ENCODE assay signal across 7 cellular contexts in the genomic region with DNA sequence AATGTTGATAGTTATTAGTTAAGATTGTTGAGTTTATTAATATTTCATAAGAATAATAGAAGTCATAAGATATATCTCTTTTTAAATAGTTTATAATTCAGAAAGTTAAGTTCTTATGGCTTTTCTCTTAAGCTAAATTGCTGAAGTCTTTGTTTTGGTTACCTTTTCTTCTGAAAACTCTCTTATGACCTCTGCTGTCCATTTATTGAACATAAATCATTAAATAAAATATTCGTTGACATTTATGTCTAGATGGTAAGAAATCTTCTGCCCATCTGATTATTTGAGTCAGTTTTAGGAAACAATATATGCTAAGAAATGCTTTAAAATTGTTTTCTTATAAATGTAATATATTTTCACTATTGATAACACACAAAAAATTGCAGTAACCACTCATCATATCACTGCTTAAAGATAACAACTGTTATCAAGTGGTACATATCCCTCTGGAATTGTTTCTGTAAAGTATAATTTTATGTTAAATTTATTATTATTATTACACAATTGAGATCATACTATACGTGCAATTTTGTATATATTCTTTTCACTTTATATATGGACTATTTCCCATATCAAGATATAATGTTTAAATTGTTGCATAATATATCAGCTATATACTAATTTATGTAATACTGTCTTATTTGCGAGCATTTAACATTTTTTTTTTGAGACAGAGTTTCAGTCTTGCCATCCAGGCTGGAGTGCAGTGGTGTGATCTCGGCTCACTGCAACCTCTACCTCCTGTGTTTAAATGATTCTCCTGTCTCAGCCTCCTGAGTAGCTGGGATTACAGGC. TPM values are rescaled to one million over a fixed set of nuclear protein-coding genes. Genes with fewer than 3 reads are reported as not detected.
DNase-seq lines count a peak whose midpoint lies in the region; ATAC-seq, FAIRE-seq and TF ChIP-seq lines count a peak whose summit lies in the region.
"Not testable (repeated sequence)": the region's sequence is repeated elsewhere in the genome, so short reads cannot be mapped to it uniquely, and the experiment has no call there.

No MANE protein-coding gene starts in this region.

- in situ Hi-C loops in K562 (cut with MboI); HepG2 (cut with HindIII; ENCODE audit: extremely low pct_ligation_motif_present, low pct_unique_long_range_greater_than_20kb): not testable (repeated sequence)

- BruUV-seq in K562 (replicated peaks; lab: Mats Ljungman, UMichigan); HepG2 (replicated peaks; lab: Mats Ljungman, UMichigan): not testable (repeated sequence)

- POLR2A ChIA-PET in K562 (lab: Yijun Ruan, JAX); HepG2 (lab: Yijun Ruan, JAX): not testable (repeated sequence)

- not testable (repeated sequence) for H3K27me3 ChIP-seq in K562 (ENCODE audit: control insufficient read depth in 2 of 2, insufficient read depth in 2 of 2, low read length in 2 of 2); HepG2 (ENCODE audit: control insufficient read depth in 1 of 2, insufficient read depth in 2 of 2, low read length in 2 of 2)

- H4K20me1 ChIP-seq in K562 (replicated peaks; ENCODE audit: control insufficient read depth, insufficient read depth, low read length); HepG2 (ENCODE audit: insufficient read depth, low read length): not testable (repeated sequence)

- not testable (repeated sequence) for H3K4me3 ChIP-seq in K562; fibroblast of mammary gland (ENCODE audit: control insufficient read depth, low read depth, low read length); HepG2 (replicated peaks in 1 of 3; ENCODE audit: insufficient read depth in 1 of 3, low read depth in 2 of 3, low read length in 3 of 3)

- not testable (repeated sequence) for H3K9ac ChIP-seq in K562 (ENCODE audit: insufficient read depth in 1 of 2, low read depth in 2 of 2, low read length in 2 of 2); HepG2 (ENCODE audit: insufficient read depth, low read depth, low read length)

- peaks cover 14% of the 10 kb centered on the region for H3K79me2 ChIP-seq in K562 (ENCODE audit: control insufficient read depth, insufficient read depth, low read length)
- not testable (repeated sequence) for H3K79me2 ChIP-seq in HepG2 (ENCODE audit: insufficient read depth, low read length)

- CTCF ChIA-PET in K562 (lab: Yijun Ruan, JAX; ENCODE audit: low intra/inter-chr PET ratio); HepG2 (lab: Yijun Ruan, JAX; ENCODE audit: low intra/inter-chr PET ratio, low total read pairs): not testable (repeated sequence)

- H3K36me3 ChIP-seq in K562 (ENCODE audit: control insufficient read depth, insufficient read depth, low read length); HepG2 (replicated peaks in 1 of 2; ENCODE audit: control insufficient read depth in 1 of 2, insufficient read depth in 2 of 2, low read length in 2 of 2): not testable (repeated sequence)

- peak; percentile 90 for FAIRE-seq in RCC 7860 (lab: Jason Lieb, UNC)
- not testable (repeated sequence) for FAIRE-seq in K562 (lab: Jason Lieb, UNC); HepG2 (lab: Jason Lieb, UNC)

- not testable (repeated sequence) for H3K9me1 ChIP-seq in K562 (ENCODE audit: control insufficient read depth, insufficient read depth, low read length)

- intact Hi-C loops in K562 (cut with micrococcal nuclease) (loop anchor here (5.0 kb wide), 1 partner anchor 227 kb away; no protein-coding TSS in a partner anchor), HepG2 (cut with micrococcal nuclease; ENCODE audit: unreplicated experiment) (loop anchor here (10.0 kb wide), 1 partner anchor 319 kb away; no protein-coding TSS in a partner anchor)

- DNase-seq in COLO829 (ENCODE audit: low spot score): peak; percentile 8
- DNase-seq in HT1080 (ENCODE audit: low read depth): peak; percentile 27
- DNase-seq in NCI-H1694 treated with DMSO at 0.1 percent for 48 hours (lab: John Stamatoyannopoulos, UW): peak; percentile 13
- DNase-seq in RCC 7860 (ENCODE audit: low spot score); K562 (ENCODE audit: extremely low read depth in 1 of 4, low spot score in 3 of 4); HepG2 (ENCODE audit: low spot score): not testable (repeated sequence)
- DNase-seq in fibroblast of mammary gland (ENCODE audit: low read depth): peak; percentile 14

- H2AFZ ChIP-seq in K562 (ENCODE audit: low read depth, low read length); HepG2 (ENCODE audit: low read length): not testable (repeated sequence)

- not testable (repeated sequence) for H3K9me3 ChIP-seq in K562 (replicated peaks; ENCODE audit: control insufficient read depth, insufficient read depth, low read depth, low read length); HepG2 (ENCODE audit: low read length)

- peak in 1 of 3 experiments; percentile 35; a peak in 2 of 6 replicates for TF ChIP-seq CTCF in K562 (IDR thresholded peaks at IDR 0.05 in 2 of 3, conservative IDR thresholded peaks at IDR 0.05 in 1 of 3; ENCODE audit: insufficient read depth in 2 of 3, low read depth in 1 of 3, low read length in 3 of 3)
- not testable (repeated sequence) for TF ChIP-seq CTCF in fibroblast of mammary gland (conservative IDR thresholded peaks at IDR 0.05; ENCODE audit: control insufficient read depth, insufficient read depth, low read depth, low read length); HepG2 (CRISPR knock-in tag; IDR thresholded peaks at IDR 0.05)

- 26% methylated on average over 4 of the region's 4 CpGs for WGBS in K562 (ENCODE audit: insufficient coverage, low coverage, missing lambda C conversion rate)
- 9% methylated on average over 4 of the region's 4 CpGs for WGBS in HepG2 (ENCODE audit: low lambda C conversion rate)

- H3K4me2 ChIP-seq in K562 (ENCODE audit: insufficient read depth, low read length); HepG2 (ENCODE audit: low read depth, low read length): not testable (repeated sequence)

- TF ChIP-seq RAD21 in K562 (CRISPR knock-in tag; conservative IDR thresholded peaks at IDR 0.05 in 1 of 2, IDR thresholded peaks at IDR 0.05 in 1 of 2): peak in 1 of 2 experiments; percentile 37; a peak in 3 of 4 replicates
- not testable (repeated sequence) for TF ChIP-seq RAD21 in HepG2 (CRISPR knock-in tag; IDR thresholded peaks at IDR 0.05)

- not testable (repeated sequence) for TF ChIP-seq POLR2A in K562 (conservative IDR thresholded peaks at IDR 0.05); HepG2 (IDR thresholded peaks at IDR 0.05; ENCODE audit: insufficient read depth in 1 of 2, low read depth in 2 of 2, low read length in 2 of 2)

- not testable (repeated sequence) for ATAC-seq in K562, HepG2

- TF ChIP-seq EP300 in K562 (IDR thresholded peaks at IDR 0.05; ENCODE audit: low read length); HepG2 (IDR thresholded peaks at IDR 0.05; ENCODE audit: low read depth in 2 of 2, low read length in 2 of 2); HepG2 (CRISPR knock-in tag; IDR thresholded peaks at IDR 0.05; ENCODE audit: borderline replicate concordance): not testable (repeated sequence)

- peaks cover 0 to 11% of the 10 kb centered on the region in 2 experiments; a peak in 3 of 5 replicates for H3K4me1 ChIP-seq in K562 (replicated peaks in 1 of 2; ENCODE audit: control insufficient read depth in 2 of 2, insufficient read depth in 2 of 2, low read length in 2 of 2)
- H3K4me1 ChIP-seq in HepG2 (ENCODE audit: insufficient read depth, low read length): not testable (repeated sequence)

- H3K27ac ChIP-seq in K562 (ENCODE audit: extremely low read depth, low read depth, low read length); HepG2 (ENCODE audit: extremely low read length, insufficient read depth, low read length): not testable (repeated sequence)

RNA-seq across cellular contexts. Expression of gene FAM185A, which starts 3.1 kb away (rescaled TPM):
- total RNA-seq in HT1080 (2014; rRNA removed; shearing (Covaris generic)): 6.9 and 8.2 TPM in 2 replicates
- polyA plus RNA-seq in HT1080 (2015; cell fraction: cytosol; rRNA removed): 3.8 and 4.5 TPM in 2 replicates
- 11.1 and 15.1 TPM in 2 replicates for polyA plus RNA-seq in HT1080 (2015; cell fraction: nucleus; rRNA removed)
- 19.3 and 23.2 TPM in 2 replicates for total RNA-seq in K562 (2011; cell fraction: chromatin; rRNA removed; ENCODE audit: low replicate concordance)
- 21.5 and 22.5 TPM in 2 replicates for total RNA-seq in K562 (2011; cell fraction: nucleolus; rRNA removed)
- 15.4 and 16.0 TPM in 2 replicates for total RNA-seq in K562 (2011; cell fraction: nucleoplasm; rRNA removed)
- total RNA-seq in K562 (2014; rRNA removed) (15.8 and 21.6 TPM in 2 replicates), K562 (2014; rRNA removed; fragmentation: Illumina TruSeq; extraction: Trizol) (10.9 and 11.1 TPM in 2 replicates), K562 (2015; rRNA removed; fragmentation: Illumina TruSeq; extraction: Trizol) (9.9 and 10.2 TPM in 2 replicates), K562 (2021) (13.0 TPM in 2 replicates), HepG2 (2016; rRNA removed; fragmentation: Illumina TruSeq; extraction: Trizol) (11.6 and 12.9 TPM in 2 replicates)
- polyA plus RNA-seq in K562 (2011; rRNA removed) (6.1 and 10.6 TPM in 2 replicates), K562 (2014; fragmentation: Illumina TruSeq; extraction: Trizol) (8.6 and 11.0 TPM in 2 replicates), K562 (2014; fragmentation: Nextera tagmentation; extraction: Ambion mirVana) (1 to 10 TPM; 1.7 to 1.9 TPM), K562 (2014; rRNA removed) (17.4 and 19.8 TPM in 2 replicates), HepG2 (2011; rRNA removed) (5.0 and 5.4 TPM in 2 replicates)
- 5.4 and 12.5 TPM in 2 replicates for polyA plus RNA-seq in K562 (2011; cell fraction: cytosol; rRNA removed)
- polyA plus RNA-seq in K562 (2011; cell fraction: nucleus; rRNA removed): 13.4 and 25.8 TPM in 2 replicates
- 6.9 and 7.0 TPM in 2 replicates for polyA plus RNA-seq in K562 (2012)
- 8.7 and 9.4 TPM in 2 replicates for polyA minus RNA-seq in K562 (2011; rRNA and poly(A)+ RNA removed)
- 5.3 and 7.8 TPM in 2 replicates for polyA minus RNA-seq in K562 (2011; cell fraction: cytosol; rRNA and poly(A)+ RNA removed)
- 17.7 and 20.9 TPM in 2 replicates for polyA minus RNA-seq in K562 (2011; cell fraction: nucleus; rRNA and poly(A)+ RNA removed)
- 5.0 and 6.2 TPM in 2 replicates for total RNA-seq in HepG2 (2016; cell fraction: cytosol; rRNA removed; fragmentation: Illumina TruSeq; extraction: Trizol; ENCODE audit: low read depth)
- 10.9 and 11.9 TPM in 2 replicates for total RNA-seq in HepG2 (2016; cell fraction: insoluble cytoplasmic fraction; rRNA removed; fragmentation: Illumina TruSeq; extraction: Trizol)
- total RNA-seq in HepG2 (2016; cell fraction: membrane; rRNA removed; fragmentation: Illumina TruSeq; extraction: Trizol): 4.1 and 5.3 TPM in 2 replicates
- 18.2 and 19.6 TPM in 2 replicates for total RNA-seq in HepG2 (2016; cell fraction: nucleus; rRNA removed; fragmentation: Illumina TruSeq; extraction: Trizol)
- 4.1 and 5.4 TPM in 2 replicates for polyA plus RNA-seq in HepG2 (2011; cell fraction: cytosol; rRNA removed)
- polyA plus RNA-seq in HepG2 (2011; cell fraction: nucleus; rRNA removed): 15.7 and 15.8 TPM in 2 replicates
- 1.7 and 5.4 TPM in 2 replicates for polyA plus RNA-seq in HepG2 (2012)
- 1.1 and 1.3 TPM in 2 replicates for polyA plus RNA-seq in HepG2 (2016; cell fraction: cytosol; fragmentation: Illumina TruSeq; extraction: Trizol; ENCODE audit: low read depth)
- polyA plus RNA-seq in HepG2 (2016; cell fraction: insoluble cytoplasmic fraction; fragmentation: Illumina TruSeq; extraction: Trizol; ENCODE audit: low read depth): 9.7 and 10.4 TPM in 2 replicates
- polyA plus RNA-seq in HepG2 (2016; cell fraction: membrane; fragmentation: Illumina TruSeq; extraction: Trizol; ENCODE audit: low read depth): 2.2 and 2.6 TPM in 2 replicates
- 10.1 and 11.2 TPM in 2 replicates for polyA plus RNA-seq in HepG2 (2016; cell fraction: nucleus; fragmentation: Illumina TruSeq; extraction: Trizol; ENCODE audit: insufficient read depth, low read depth)
- polyA minus RNA-seq in HepG2 (2011; rRNA and poly(A)+ RNA removed; ENCODE audit: low replicate concordance): 12.2 TPM in 2 replicates
- polyA minus RNA-seq in HepG2 (2011; cell fraction: cytosol; rRNA and poly(A)+ RNA removed): 5.0 and 6.1 TPM in 2 replicates
- 25.9 and 26.7 TPM in 2 replicates for polyA minus RNA-seq in HepG2 (2011; cell fraction: nucleus; rRNA and poly(A)+ RNA removed)
